Comparison of ENCODE assay signal across 7 cellular contexts in the genomic region with DNA sequence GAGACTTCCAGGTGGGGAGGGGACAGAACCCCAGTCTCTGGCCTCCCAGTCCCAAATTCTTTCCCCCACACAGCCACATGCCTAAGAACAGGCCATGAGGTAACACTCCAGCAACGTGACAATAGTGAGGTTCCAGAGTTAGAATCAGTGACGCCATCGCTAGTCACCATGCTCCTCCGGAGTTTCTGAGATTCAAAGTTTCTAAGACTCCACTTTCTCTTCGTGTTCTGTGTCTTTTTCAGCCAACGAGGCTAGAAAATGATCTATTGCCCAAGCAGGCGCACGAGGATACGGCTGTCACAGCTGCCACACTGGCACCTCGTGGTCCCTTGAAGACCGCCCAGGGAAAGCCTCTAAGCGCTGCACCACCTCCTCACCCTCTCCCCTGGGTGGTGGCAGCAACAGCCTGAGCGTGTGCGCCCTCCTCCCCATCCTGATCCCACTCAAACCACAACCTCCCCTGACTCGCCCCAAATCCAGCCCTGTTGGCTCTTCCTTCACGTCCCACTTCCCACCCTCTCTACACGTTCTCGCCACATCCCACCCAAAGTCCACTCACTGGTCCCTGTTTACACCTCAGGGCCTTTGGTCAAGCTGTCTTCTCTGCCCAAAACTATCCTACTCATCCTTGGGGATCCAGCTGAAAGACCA. TPM values are rescaled to one million over a fixed set of nuclear protein-coding genes. Genes with fewer than 3 reads are reported as not detected.
DNase-seq lines count a peak whose midpoint lies in the region; ATAC-seq and TF ChIP-seq lines count a peak whose summit lies in the region.
"Had no signal": no experiment of that assay in that cellular context is flagged by ENCODE, and none has a peak within 500 bp of the region (broad histone marks: within the 10 kb centered on the region; RNA-seq: fewer than 3 reads in every experiment).

No MANE protein-coding gene starts in this region.

- peak overlapping the region; percentile 87 for H3K4ac ChIP-seq in trophoblast cell (ENCODE audit: low read depth, low read length)

- no peak overlapping the region for H3K23ac ChIP-seq in trophoblast cell (ENCODE audit: low read length)

- H4K20me1 ChIP-seq in GM23248 (ENCODE audit: insufficient read depth) = no peaks in the 10 kb centered on the region

- 8% methylated on average over 16 to 18 of the region's 18 CpGs for whole genome bisulfite sequencing in GM23248 (ENCODE audit: low coverage in 1 of 2, low lambda C conversion rate in 2 of 2, missing lambda C conversion rate in 2 of 2), 2 experiments
- no CpG with 5 or more reads among the region's 18 CpGs for WGBS in trophoblast cell (ENCODE audit: extremely low coverage, insufficient coverage, insufficient read length)

- H3K36me3 ChIP-seq in GM23248 (ENCODE audit: low read depth) (no peaks in the 10 kb centered on the region), colonic mucosa (no peaks in the 10 kb centered on the region), trophoblast cell (ENCODE audit: control insufficient read depth in 1 of 2, insufficient read depth in 2 of 2, low read length in 2 of 2) (peaks cover 4 to 5% of the 10 kb centered on the region in 2 experiments)

- no peak for ATAC-seq in HG02610 (IDR thresholded peaks at IDR 0.05; ENCODE audit: unreplicated experiment)

- H2BK120ac ChIP-seq in trophoblast cell (ENCODE audit: insufficient read depth, low read length, poor library complexity) = peak overlapping the region; percentile 39

- H3K27me3 ChIP-seq in GM23248 (replicated peaks; ENCODE audit: insufficient read depth) (no peaks in the 10 kb centered on the region), colonic mucosa (no peaks in the 10 kb centered on the region), trophoblast cell (ENCODE audit: insufficient read depth, low read length) (no peaks in the 10 kb centered on the region)

- intact Hi-C loops in colonic mucosa (cut with DNase I) = no loop called here

- H3K79me2 ChIP-seq in GM23248 (ENCODE audit: insufficient read depth) = peaks cover 51% of the 10 kb centered on the region
- peaks cover 15% of the 10 kb centered on the region for H3K79me2 ChIP-seq in trophoblast cell (ENCODE audit: control insufficient read depth, insufficient read depth, low read length, poor library complexity)

- H3K9me3 ChIP-seq in GM23248 (ENCODE audit: low read depth) (no peaks in the 10 kb centered on the region), colonic mucosa (no peaks in the 10 kb centered on the region), trophoblast cell (ENCODE audit: insufficient read depth, low read depth, low read length) (peaks cover 2% of the 10 kb centered on the region)

- TF ChIP-seq CTCF in colonic mucosa (IDR thresholded peaks at IDR 0.05) = no peak

- H3F3A ChIP-seq in GM23248 (ENCODE audit: insufficient read depth) = peaks cover 5% of the 10 kb centered on the region; the same call in 1 of the 2 replicates

- no peak overlapping the region for H2BK12ac ChIP-seq in trophoblast cell (ENCODE audit: low read length)

- peak overlapping the region; percentile 60 for H2AFZ ChIP-seq in GM23248
- peak overlapping the region; percentile 50 for H2AFZ ChIP-seq in trophoblast cell (ENCODE audit: insufficient read depth, low read length, poor library complexity)

- H2BK5ac ChIP-seq in trophoblast cell (ENCODE audit: low read depth, low read length, poor library complexity) = no peak overlapping the region

- peak; percentile 89 for DNase-seq in GM23248
- DNase-seq in SIG-M5 (lab: John Stamatoyannopoulos, UW) = peak; percentile 42
- DNase-seq in colonic mucosa = no peak
- DNase-seq in trophoblast cell = peak in 1 of 2 donors; percentile 54
- DNase-seq in pons (ENCODE audit: low spot score) = no peak

- peak overlapping the region; percentile 79 for H3K4me3 ChIP-seq in GM23248
- H3K4me3 ChIP-seq in colonic mucosa = peak overlapping the region; percentile 74
- H3K4me3 ChIP-seq in trophoblast cell (ENCODE audit: low read depth, low read length) = peak overlapping the region; percentile 90

- peak overlapping the region; percentile 50 for H3K18ac ChIP-seq in trophoblast cell (ENCODE audit: low read length)

- H3K9ac ChIP-seq in GM23248 (peak overlapping the region; percentile 90), colonic mucosa (ENCODE audit: low read depth in 2 of 2, low read length in 2 of 2) (peak overlapping the region; percentile 62 to 91), trophoblast cell (ENCODE audit: low read length) (peak overlapping the region; percentile 42)

- H3K14ac ChIP-seq in trophoblast cell (ENCODE audit: low read length) = peak overlapping the region; percentile 59

- H3K4me2 ChIP-seq in GM23248 (ENCODE audit: unreplicated experiment) (peak overlapping the region; percentile 86), trophoblast cell (ENCODE audit: low read length) (peak overlapping the region; percentile 68)

- H3K9me2 ChIP-seq in GM23248 (ENCODE audit: insufficient read depth) = no peaks in the 10 kb centered on the region

- in situ Hi-C loops in GM23248 (cut with MboI) = no loop called here

- H3K79me1 ChIP-seq in trophoblast cell (ENCODE audit: low read length) = peaks cover 13% of the 10 kb centered on the region

- no peak overlapping the region for H2AK5ac ChIP-seq in trophoblast cell (ENCODE audit: low read length)

- H3K27ac ChIP-seq in GM23248 = peak overlapping the region; percentile 91
- H3K27ac ChIP-seq in colonic mucosa = peak overlapping the region; percentile 92
- H3K27ac ChIP-seq in trophoblast cell (ENCODE audit: low read depth, low read length) = peak overlapping the region; percentile 52

- peak overlapping the region; percentile 66 for H4K8ac ChIP-seq in trophoblast cell (ENCODE audit: low read depth, low read length)

- H4K91ac ChIP-seq in trophoblast cell (ENCODE audit: low read depth, low read length) = peak overlapping the region; percentile 75

- H3K4me1 ChIP-seq in GM23248 (ENCODE audit: insufficient read depth) (peaks cover 7% of the 10 kb centered on the region), colonic mucosa (peaks cover 4% of the 10 kb centered on the region), trophoblast cell (ENCODE audit: control insufficient read depth in 1 of 2, insufficient read depth in 2 of 2, low read length in 2 of 2) (peaks cover 9 to 14% of the 10 kb centered on the region in 2 experiments)

- peak overlapping the region; percentile 49 for H4K12ac ChIP-seq in trophoblast cell (ENCODE audit: low read depth, low read length)

RNA-seq across cellular contexts. Expression of gene MCRIP1, which starts 1.0 kb away (rescaled TPM):
- total RNA-seq in GM23248 (2014; rRNA removed; shearing (Covaris generic)) = 102 and 135 TPM in 2 replicates
- 145 and 147 TPM in 2 replicates for polyA plus RNA-seq in GM23248 (2016; fragmentation: Nextera tagmentation; extraction: Ambion mirVana)
- 10 to 100 TPM; 25.9 to 26.2 TPM for total RNA-seq in colonic mucosa
- polyA plus RNA-seq in trophoblast cell (2013) = 120 and 125 TPM in 2 replicates

RNA-seq across cellular contexts. Expression of gene PPP1R27, which starts 2.8 kb away (rescaled TPM):
- total RNA-seq in GM23248 (2014; rRNA removed; shearing (Covaris generic)) = not detected in 2 replicates
- polyA plus RNA-seq in GM23248 (2016; fragmentation: Nextera tagmentation; extraction: Ambion mirVana) = 0.37 TPM in 1 of 2 replicates, not detected in the other
- not detected for total RNA-seq in colonic mucosa
- 0.33 and 0.43 TPM in 2 replicates for polyA plus RNA-seq in trophoblast cell (2013)
- total RNA-seq: lung microvascular endothelial cell had no signal

RNA-seq across cellular contexts. Expression of gene GCGR, which starts 28.1 kb away (rescaled TPM):
- not detected in 2 replicates for total RNA-seq in GM23248 (2014; rRNA removed; shearing (Covaris generic))
- polyA plus RNA-seq in GM23248 (2016; fragmentation: Nextera tagmentation; extraction: Ambion mirVana) = not detected in 2 replicates
- total RNA-seq in colonic mucosa = not detected
- 0.04 and 0.07 TPM in 2 replicates for polyA plus RNA-seq in trophoblast cell (2013)
- total RNA-seq: lung microvascular endothelial cell had no signal

RNA-seq across cellular contexts. Expression of gene P4HB, which starts 28.3 kb away (rescaled TPM):
- total RNA-seq in GM23248 (2014; rRNA removed; shearing (Covaris generic)) = 3,203 and 4,003 TPM in 2 replicates
- 1,651 and 1,674 TPM in 2 replicates for polyA plus RNA-seq in GM23248 (2016; fragmentation: Nextera tagmentation; extraction: Ambion mirVana)
- 1,000 to 10,000 TPM in 1 of 2 donors, 100 to 1,000 TPM in 1; 719 to 1,051 TPM for total RNA-seq in colonic mucosa
- 2,115 and 2,196 TPM in 2 replicates for polyA plus RNA-seq in trophoblast cell (2013)

RNA-seq across cellular contexts. Expression of gene ARHGDIA, which starts 39.1 kb away (rescaled TPM):
- total RNA-seq in GM23248 (2014; rRNA removed; shearing (Covaris generic)) = 193 and 208 TPM in 2 replicates
- polyA plus RNA-seq in GM23248 (2016; fragmentation: Nextera tagmentation; extraction: Ambion mirVana) = 310 and 313 TPM in 2 replicates
- total RNA-seq in colonic mucosa = 100 to 1,000 TPM; 407 to 546 TPM
- 397 and 403 TPM in 2 replicates for polyA plus RNA-seq in trophoblast cell (2013)

Comparison
In these comparisons a context has a peak if more than half of its experiments do, and no peak if none do; other contexts are left out.
1. DNase-seq: peak in GM23248 (single experiment) and SIG-M5 (single experiment); none in colonic mucosa (single experiment) and pons (single experiment).
2. Peak in every context shown above with its lines, with median percentiles within 50 percentile points of each other: H3K27ac ChIP-seq, H3K4me3 ChIP-seq and H3K9ac ChIP-seq.